15 cellular contexts compared by ENCODE assay signal in genomic region chr3:168216851-168217250, GRCh38.
"Had no signal": no experiment of that assay in that cellular context is flagged by ENCODE, and none has a peak within 500 bp of the region (broad histone marks: within the 10 kb centered on the region; RNA-seq: fewer than 3 reads in every experiment).

No MANE protein-coding gene starts in this region.

- H2AFZ ChIP-seq: parathyroid adenoma had no signal

- H3K9me3 ChIP-seq: ascending aorta, lower lobe of right lung, spleen, testis had no signal

- H3K36me3 ChIP-seq: ascending aorta, lower lobe of right lung, spleen had no signal

- H3K27ac ChIP-seq: ascending aorta, coronary artery, lower lobe of right lung, parathyroid adenoma, spleen, testis had no signal

- H3K27me3 ChIP-seq: ascending aorta, spleen, testis had no signal

- H3K9ac ChIP-seq: parathyroid adenoma had no signal

- H3K4me3 ChIP-seq: ascending aorta, coronary artery, lower lobe of right lung, spleen, testis had no signal

- ATAC-seq: activated T-cell treated with anti-CD3 and anti-CD28 coated beads, Interleukin-2, amount 50 U/mL, for 72 hours; lower lobe of right lung; sciatic nerve; stimulated activated memory B cell treated with anti-CD40 and anti-IgM and Interleukin-4, amounts not matched to agents 10 μg/mL and 1 μg/mL and 100 μg/mL, for 72 hours had no signal

- H3K4me1 ChIP-seq: ascending aorta, lower lobe of right lung, parathyroid adenoma, testis had no signal

- H3K79me2 ChIP-seq: parathyroid adenoma had no signal

- DNase-seq: activated CD4-positive, alpha-beta T cell treated with anti-CD3 and anti-CD28 coated beads for 1 hour; activated CD4-positive, alpha-beta T cell treated with anti-CD3 and anti-CD28 coated beads, Interleukin-2, amount 50 U/mL, for 4 hours; activated effector memory CD4-positive, alpha-beta T cell treated with anti-CD3 and anti-CD28 coated beads, Interleukin-2, amount 50 U/mL, for 16 hours; activated T-cell treated with anti-CD3 and anti-CD28 coated beads, Interleukin-2, amount 50 U/mL, for 72 hours; erythroblast; foreskin melanocyte; lower lobe of right lung; spleen; stimulated activated CD4-positive, alpha-beta T cell treated with anti-CD3 and anti-CD28 coated beads, Interleukin-4, amount 100 ng/mL, for 4 hours; testis had no signal
